In genomic region chr17:42107597-42108576, GRCh38 we compare ENCODE assay signal across 8 cellular contexts. TPM values are rescaled to one million over a fixed set of nuclear protein-coding genes. Genes with fewer than 3 reads are reported as not detected.
DNase-seq lines count a peak whose midpoint lies in the region; ATAC-seq, FAIRE-seq and TF ChIP-seq lines count a peak whose summit lies in the region.

No MANE protein-coding gene starts in this region.

- H3K27ac Mint-ChIP-seq in neural progenitor cell = peak overlapping the region; percentile 69
- H3K27ac Mint-ChIP-seq in stimulated activated naive CD8-positive, alpha-beta T cell treated with anti-CD3 and anti-CD28 coated beads, Interleukin-15, Interleukin-2, amounts not matched to agents 100 ng/mL and 50 ng/mL, for 24 hours = peak overlapping the region; percentile 6

- peaks cover 17% of the 10 kb centered on the region for H3K4me1 Mint-ChIP-seq in neural progenitor cell
- peaks cover 37% of the 10 kb centered on the region for H3K4me1 Mint-ChIP-seq in stimulated activated naive CD8-positive, alpha-beta T cell treated with anti-CD3 and anti-CD28 coated beads, Interleukin-15, Interleukin-2, amounts not matched to agents 100 ng/mL and 50 ng/mL, for 24 hours (ENCODE audit: low read depth)

- no TSS peak for BruUV-seq in endothelial cell of umbilical vein (replicated peaks; lab: Mats Ljungman, UMichigan)

- POLR2A ChIA-PET in endothelial cell of umbilical vein (lab: Charles Lee) = no interaction called here

- H3K36me3 Mint-ChIP-seq in neural progenitor cell = no peaks in the 10 kb centered on the region
- no peaks in the 10 kb centered on the region for H3K36me3 Mint-ChIP-seq in stimulated activated naive CD8-positive, alpha-beta T cell treated with anti-CD3 and anti-CD28 coated beads, Interleukin-15, Interleukin-2, amounts not matched to agents 100 ng/mL and 50 ng/mL, for 24 hours (ENCODE audit: low read depth)

- TF ChIP-seq POLR2A in endothelial cell of umbilical vein (IDR thresholded peaks at IDR 0.05; ENCODE audit: low read depth, low read length) = no peak

- H3K4me3 ChIP-seq in endothelial cell of umbilical vein (replicated peaks in 1 of 3; ENCODE audit: insufficient read depth in 1 of 3, low read depth in 1 of 3, low read length in 3 of 3) (no peak overlapping the region), neural progenitor cell (peak overlapping the region; percentile 44)

- H3K9me3 Mint-ChIP-seq in neural progenitor cell = no peaks in the 10 kb centered on the region
- no peaks in the 10 kb centered on the region for H3K9me3 Mint-ChIP-seq in stimulated activated naive CD8-positive, alpha-beta T cell treated with anti-CD3 and anti-CD28 coated beads, Interleukin-15, Interleukin-2, amounts not matched to agents 100 ng/mL and 50 ng/mL, for 24 hours

- dilution Hi-C loops in endothelial cell of umbilical vein (cut with MboI; ENCODE audit: extremely low pct_ligation_motif_present, low sequenced_read_pairs) = loop anchor here (25.0 kb wide), 1 partner anchor 146 kb away; the partner anchor contains the start of gene CNP

- H3K79me2 ChIP-seq in endothelial cell of umbilical vein (ENCODE audit: control insufficient read depth, insufficient read depth, low read length) = no peaks in the 10 kb centered on the region
- no peaks in the 10 kb centered on the region for H3K79me2 ChIP-seq in neural progenitor cell (ENCODE audit: low read depth)

- H3K27me3 ChIP-seq in endothelial cell of umbilical vein (ENCODE audit: control insufficient read depth in 2 of 2, insufficient read depth in 2 of 2, low read length in 2 of 2) (no peaks in the 10 kb centered on the region), neural progenitor cell (peaks cover 20% of the 10 kb centered on the region)

- CTCF ChIA-PET in endothelial cell of umbilical vein (lab: Charles Lee) = interaction anchor here (1.0 to 1.2 kb wide), 2 partner anchors 40 to 83 kb away, joined by 3 to 4 read pairs; no protein-coding TSS in a partner anchor

- no peak overlapping the region for H3K9ac ChIP-seq in endothelial cell of umbilical vein (replicated peaks; ENCODE audit: extremely low read depth, insufficient read depth, low read length)
- no peak overlapping the region for H3K9ac ChIP-seq in neural progenitor cell

- ATAC-seq in GM18907 (IDR thresholded peaks at IDR 0.05; ENCODE audit: unreplicated experiment) (peak; percentile 62), HG03196 (IDR thresholded peaks at IDR 0.05; ENCODE audit: unreplicated experiment) (peak; percentile 50), GM19455 (IDR thresholded peaks at IDR 0.05; ENCODE audit: unreplicated experiment) (no peak)

- H3K4me3 Mint-ChIP-seq in neural progenitor cell = peak overlapping the region; percentile 79
- peak overlapping the region; percentile 60 for H3K4me3 Mint-ChIP-seq in stimulated activated naive CD8-positive, alpha-beta T cell treated with anti-CD3 and anti-CD28 coated beads, Interleukin-15, Interleukin-2, amounts not matched to agents 100 ng/mL and 50 ng/mL, for 24 hours

- H3K4me1 ChIP-seq in endothelial cell of umbilical vein (ENCODE audit: control insufficient read depth, extremely low read depth, insufficient read depth, low read length) (peaks cover 9% of the 10 kb centered on the region), neural progenitor cell (peaks cover 4% of the 10 kb centered on the region)

- H3F3A ChIP-seq in neural progenitor cell (ENCODE audit: low read depth) = no peaks in the 10 kb centered on the region

- H3K36me3 ChIP-seq in endothelial cell of umbilical vein (ENCODE audit: control insufficient read depth in 2 of 2, extremely low read depth in 1 of 2, insufficient read depth in 2 of 2, low read length in 2 of 2) (no peaks in the 10 kb centered on the region), neural progenitor cell (no peaks in the 10 kb centered on the region)

- intact Hi-C loops in endothelial cell of umbilical vein (cut with micrococcal nuclease) = no loop called here

- no peak for TF ChIP-seq CTCF in endothelial cell of umbilical vein (IDR thresholded peaks at IDR 0.05; ENCODE audit: extremely low read depth in 1 of 2, insufficient read depth in 1 of 2, low read depth in 1 of 2, low read length in 2 of 2)
- no peak for TF ChIP-seq CTCF in neural progenitor cell (IDR thresholded peaks at IDR 0.05)

- no peaks in the 10 kb centered on the region for H3K9me1 ChIP-seq in endothelial cell of umbilical vein (replicated peaks; ENCODE audit: control insufficient read depth, extremely low read depth, insufficient read depth, low read length)

- no peak overlapping the region for H3K4me2 ChIP-seq in endothelial cell of umbilical vein (ENCODE audit: insufficient read depth, low read length)
- H3K4me2 ChIP-seq in neural progenitor cell = peak overlapping the region; percentile 87

- H2AFZ ChIP-seq in endothelial cell of umbilical vein (ENCODE audit: low read depth, low read length) (peak overlapping the region; percentile 49), neural progenitor cell (replicated peaks) (no peak overlapping the region)

- H3K9me3 ChIP-seq in endothelial cell of umbilical vein (replicated peaks; ENCODE audit: control insufficient read depth, insufficient read depth, low read length) (no peaks in the 10 kb centered on the region), neural progenitor cell (ENCODE audit: low read depth) (no peaks in the 10 kb centered on the region)

- H4K20me1 ChIP-seq in endothelial cell of umbilical vein (replicated peaks; ENCODE audit: control insufficient read depth, extremely low read depth, insufficient read depth, low read length) (no peaks in the 10 kb centered on the region), neural progenitor cell (ENCODE audit: low read depth) (no peaks in the 10 kb centered on the region)

- FAIRE-seq in endothelial cell of umbilical vein (lab: Jason Lieb, UNC) = peak; percentile 76

- H3K27ac ChIP-seq in endothelial cell of umbilical vein (ENCODE audit: insufficient read depth, low read depth, low read length) = no peak overlapping the region
- H3K27ac ChIP-seq in neural progenitor cell = no peak overlapping the region

- DNase-seq in NCI-H82 (lab: John Stamatoyannopoulos, UW) (peak; percentile 98), endothelial cell of umbilical vein (ENCODE audit: low read depth, low spot score) (peak; percentile 58), neural progenitor cell (ENCODE audit: low spot score) (peak; percentile 97)
- peak; percentile 76 for DNase-seq in activated CD8-positive, alpha-beta memory T cell treated with anti-CD3 and anti-CD28 coated beads, Interleukin-2, amount 50 U/mL, for 24 hours (ENCODE audit: extremely low read depth)

- H3K27me3 Mint-ChIP-seq in neural progenitor cell (ENCODE audit: insufficient read depth, low read depth) = peaks cover 14% of the 10 kb centered on the region
- no peaks in the 10 kb centered on the region for H3K27me3 Mint-ChIP-seq in stimulated activated naive CD8-positive, alpha-beta T cell treated with anti-CD3 and anti-CD28 coated beads, Interleukin-15, Interleukin-2, amounts not matched to agents 100 ng/mL and 50 ng/mL, for 24 hours

RNA-seq across cellular contexts. Expression of gene DHX58, which starts 4.6 kb away (rescaled TPM):
- total RNA-seq in endothelial cell of umbilical vein (3.1 and 6.4 TPM in 2 replicates), neural progenitor cell (ENCODE audit: low replicate concordance) (0.12 TPM in 1 of 2 replicates, not detected in the other)
- 9.0 and 12.7 TPM in 2 replicates for polyA plus RNA-seq in endothelial cell of umbilical vein
- polyA plus RNA-seq in endothelial cell of umbilical vein (2011; cell fraction: cytosol; rRNA removed) = 3.8 and 5.3 TPM in 2 replicates
- 19.8 and 22.2 TPM in 2 replicates for polyA plus RNA-seq in endothelial cell of umbilical vein (2011; cell fraction: nucleus; rRNA removed)
- 5.0 and 7.0 TPM in 2 replicates for polyA plus RNA-seq in endothelial cell of umbilical vein (2012)
- polyA minus RNA-seq in endothelial cell of umbilical vein = 5.6 and 7.8 TPM in 2 replicates
- not detected for polyA minus RNA-seq in endothelial cell of umbilical vein (2011; cell fraction: cytosol; rRNA and poly(A)+ RNA removed)
- polyA minus RNA-seq in endothelial cell of umbilical vein (2011; cell fraction: nucleus; rRNA and poly(A)+ RNA removed) = 4.2 and 4.6 TPM in 2 replicates

RNA-seq across cellular contexts. Expression of gene ZNF385C, which starts 9.6 kb away (rescaled TPM):
- total RNA-seq in endothelial cell of umbilical vein = not detected in 2 replicates
- polyA plus RNA-seq in endothelial cell of umbilical vein = 0.07 TPM in 1 of 2 replicates, not detected in the other
- polyA plus RNA-seq in endothelial cell of umbilical vein (2011; cell fraction: cytosol; rRNA removed) = 0.04 and 0.05 TPM in 2 replicates
- 0.05 TPM in 1 of 2 replicates, not detected in the other for polyA plus RNA-seq in endothelial cell of umbilical vein (2011; cell fraction: nucleus; rRNA removed)
- not detected in 2 replicates for polyA plus RNA-seq in endothelial cell of umbilical vein (2012)
- 0.13 TPM in 1 of 2 replicates, not detected in the other for polyA minus RNA-seq in endothelial cell of umbilical vein
- polyA minus RNA-seq in endothelial cell of umbilical vein (2011; cell fraction: cytosol; rRNA and poly(A)+ RNA removed) = not detected
- polyA minus RNA-seq in endothelial cell of umbilical vein (2011; cell fraction: nucleus; rRNA and poly(A)+ RNA removed) = not detected in 2 replicates
- total RNA-seq in neural progenitor cell (ENCODE audit: low replicate concordance) = 5.0 and 7.5 TPM in 2 replicates

RNA-seq across cellular contexts. Expression of gene KAT2A, which starts 13.3 kb away (rescaled TPM):
- total RNA-seq in endothelial cell of umbilical vein (31.3 and 33.4 TPM in 2 replicates), neural progenitor cell (ENCODE audit: low replicate concordance) (18.4 and 34.2 TPM in 2 replicates)
- 32.4 and 32.9 TPM in 2 replicates for polyA plus RNA-seq in endothelial cell of umbilical vein
- 13.4 and 16.9 TPM in 2 replicates for polyA plus RNA-seq in endothelial cell of umbilical vein (2011; cell fraction: cytosol; rRNA removed)
- polyA plus RNA-seq in endothelial cell of umbilical vein (2011; cell fraction: nucleus; rRNA removed) = 233 and 264 TPM in 2 replicates
- polyA plus RNA-seq in endothelial cell of umbilical vein (2012) = 26.0 and 35.4 TPM in 2 replicates
- 16.1 and 22.3 TPM in 2 replicates for polyA minus RNA-seq in endothelial cell of umbilical vein
- polyA minus RNA-seq in endothelial cell of umbilical vein (2011; cell fraction: cytosol; rRNA and poly(A)+ RNA removed) = 27.3 TPM
- 22.6 TPM in 2 replicates for polyA minus RNA-seq in endothelial cell of umbilical vein (2011; cell fraction: nucleus; rRNA and poly(A)+ RNA removed)

RNA-seq across cellular contexts. Expression of gene HSPB9, which starts 14.7 kb away (rescaled TPM):
- total RNA-seq in endothelial cell of umbilical vein (not detected in 2 replicates), neural progenitor cell (ENCODE audit: low replicate concordance) (0.12 and 0.65 TPM in 2 replicates)
- polyA plus RNA-seq in endothelial cell of umbilical vein = 0.03 TPM in 1 of 2 replicates, not detected in the other
- polyA plus RNA-seq in endothelial cell of umbilical vein (2011; cell fraction: cytosol; rRNA removed) = not detected in 2 replicates
- polyA plus RNA-seq in endothelial cell of umbilical vein (2011; cell fraction: nucleus; rRNA removed) = 0.07 TPM in 1 of 2 replicates, not detected in the other
- 0.25 TPM in 1 of 2 replicates, not detected in the other for polyA plus RNA-seq in endothelial cell of umbilical vein (2012)
- not detected in 2 replicates for polyA minus RNA-seq in endothelial cell of umbilical vein
- not detected for polyA minus RNA-seq in endothelial cell of umbilical vein (2011; cell fraction: cytosol; rRNA and poly(A)+ RNA removed)
- not detected in 2 replicates for polyA minus RNA-seq in endothelial cell of umbilical vein (2011; cell fraction: nucleus; rRNA and poly(A)+ RNA removed)

RNA-seq across cellular contexts. Expression of gene RAB5C, which starts 46.9 kb away (rescaled TPM):
- total RNA-seq in endothelial cell of umbilical vein (188 and 210 TPM in 2 replicates), neural progenitor cell (ENCODE audit: low replicate concordance) (33.5 and 48.9 TPM in 2 replicates)
- polyA plus RNA-seq in endothelial cell of umbilical vein = 357 and 408 TPM in 2 replicates
- polyA plus RNA-seq in endothelial cell of umbilical vein (2011; cell fraction: cytosol; rRNA removed) = 260 and 267 TPM in 2 replicates
- polyA plus RNA-seq in endothelial cell of umbilical vein (2011; cell fraction: nucleus; rRNA removed) = 122 and 127 TPM in 2 replicates
- 192 and 244 TPM in 2 replicates for polyA plus RNA-seq in endothelial cell of umbilical vein (2012)
- 108 and 117 TPM in 2 replicates for polyA minus RNA-seq in endothelial cell of umbilical vein
- 37.0 TPM for polyA minus RNA-seq in endothelial cell of umbilical vein (2011; cell fraction: cytosol; rRNA and poly(A)+ RNA removed)
- polyA minus RNA-seq in endothelial cell of umbilical vein (2011; cell fraction: nucleus; rRNA and poly(A)+ RNA removed) = 29.8 and 30.2 TPM in 2 replicates
